ENCODE assay signal across 1 cellular context in genomic region chr9:137296214-137297059, GRCh38.
TF ChIP-seq lines count a peak whose summit lies in the region.

No MANE protein-coding gene starts in this region.

TF ChIP-seq in K562, 482 proteins besides CTCF, POLR2A, EP300 and RAD21 (continues in another document):
- TF ChIP-seq, protein P1, sequence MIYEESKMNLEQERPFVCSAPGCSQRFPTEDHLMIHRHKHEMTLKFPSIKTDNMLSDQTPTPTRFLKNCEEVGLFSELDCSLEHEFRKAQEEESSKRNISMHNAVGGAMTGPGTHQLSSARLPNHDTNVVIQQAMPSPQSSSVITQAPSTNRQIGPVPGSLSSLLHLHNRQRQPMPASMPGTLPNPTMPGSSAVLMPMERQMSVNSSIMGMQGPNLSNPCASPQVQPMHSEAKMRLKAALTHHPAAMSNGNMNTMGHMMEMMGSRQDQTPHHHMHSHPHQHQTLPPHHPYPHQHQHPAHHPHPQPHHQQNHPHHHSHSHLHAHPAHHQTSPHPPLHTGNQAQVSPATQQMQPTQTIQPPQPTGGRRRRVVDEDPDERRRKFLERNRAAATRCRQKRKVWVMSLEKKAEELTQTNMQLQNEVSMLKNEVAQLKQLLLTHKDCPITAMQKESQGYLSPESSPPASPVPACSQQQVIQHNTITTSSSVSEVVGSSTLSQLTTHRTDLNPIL (CRISPR knock-in tag; IDR thresholded peaks at IDR 0.05), result no peak
- TF ChIP-seq HNRNPUL1 (IDR thresholded peaks at IDR 0.05; ENCODE audit: low read length), result no peak
- TF ChIP-seq ZFX (CRISPR knock-in tag; IDR thresholded peaks at IDR 0.05), result peak; percentile 41; the same call in 1 of the 2 replicates
- no peak for TF ChIP-seq ZKSCAN8 (CRISPR knock-in tag; IDR thresholded peaks at IDR 0.05)
- TF ChIP-seq RFX5 (IDR thresholded peaks at IDR 0.05; ENCODE audit: low read depth, low read length), result no peak
- no peak for TF ChIP-seq MCM3 (IDR thresholded peaks at IDR 0.05)
- TF ChIP-seq SLC30A9 (CRISPR knock-in tag; IDR thresholded peaks at IDR 0.05), result no peak
- TF ChIP-seq COPS2 (conservative IDR thresholded peaks at IDR 0.05), result no peak
- no peak for TF ChIP-seq JUN (IDR thresholded peaks at IDR 0.05; ENCODE audit: borderline replicate concordance, low read depth, low read length)
- no peak for TF ChIP-seq JUN (CRISPR knock-in tag; IDR thresholded peaks at IDR 0.05; ENCODE audit: borderline replicate concordance)
- TF ChIP-seq MYC (IDR thresholded peaks at IDR 0.05; ENCODE audit: low read depth, low read length), result no peak
- TF ChIP-seq MYC (CRISPR knock-in tag; IDR thresholded peaks at IDR 0.05; ENCODE audit: borderline replicate concordance, low read depth), result no peak
- peak; percentile 57 for TF ChIP-seq ELF1 (tag; IDR thresholded peaks at IDR 0.05)
- TF ChIP-seq, protein P2, sequence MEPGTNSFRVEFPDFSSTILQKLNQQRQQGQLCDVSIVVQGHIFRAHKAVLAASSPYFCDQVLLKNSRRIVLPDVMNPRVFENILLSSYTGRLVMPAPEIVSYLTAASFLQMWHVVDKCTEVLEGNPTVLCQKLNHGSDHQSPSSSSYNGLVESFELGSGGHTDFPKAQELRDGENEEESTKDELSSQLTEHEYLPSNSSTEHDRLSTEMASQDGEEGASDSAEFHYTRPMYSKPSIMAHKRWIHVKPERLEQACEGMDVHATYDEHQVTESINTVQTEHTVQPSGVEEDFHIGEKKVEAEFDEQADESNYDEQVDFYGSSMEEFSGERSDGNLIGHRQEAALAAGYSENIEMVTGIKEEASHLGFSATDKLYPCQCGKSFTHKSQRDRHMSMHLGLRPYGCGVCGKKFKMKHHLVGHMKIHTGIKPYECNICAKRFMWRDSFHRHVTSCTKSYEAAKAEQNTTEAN (CRISPR knock-in tag; IDR thresholded peaks at IDR 0.05), result no peak
- TF ChIP-seq, protein P3, sequence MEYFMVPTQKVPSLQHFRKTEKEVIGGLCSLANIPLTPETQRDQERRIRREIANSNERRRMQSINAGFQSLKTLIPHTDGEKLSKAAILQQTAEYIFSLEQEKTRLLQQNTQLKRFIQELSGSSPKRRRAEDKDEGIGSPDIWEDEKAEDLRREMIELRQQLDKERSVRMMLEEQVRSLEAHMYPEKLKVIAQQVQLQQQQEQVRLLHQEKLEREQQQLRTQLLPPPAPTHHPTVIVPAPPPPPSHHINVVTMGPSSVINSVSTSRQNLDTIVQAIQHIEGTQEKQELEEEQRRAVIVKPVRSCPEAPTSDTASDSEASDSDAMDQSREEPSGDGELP (CRISPR knock-in tag; IDR thresholded peaks at IDR 0.05; ENCODE audit: borderline replicate concordance), result peak; percentile 13; the same call in 1 of the 2 replicates
- no peak for TF ChIP-seq TBL1XR1 (IDR thresholded peaks at IDR 0.05; ENCODE audit: low read length in 2 of 2)
- TF ChIP-seq CCNT2 (IDR thresholded peaks at IDR 0.05; ENCODE audit: borderline replicate concordance, extremely low read depth, insufficient read length, low read depth, low read length), result peak; percentile 23
- no peak for TF ChIP-seq KLF16 (IDR thresholded peaks at IDR 0.05)
- TF ChIP-seq POU5F1 (IDR thresholded peaks at IDR 0.05; ENCODE audit: borderline replicate concordance, low read depth, low read length, partially characterized antibody), result no peak
- no peak for TF ChIP-seq ZNF740 (CRISPR knock-in tag; IDR thresholded peaks at IDR 0.05)
- no peak for TF ChIP-seq ZNF740 (tag; IDR thresholded peaks at IDR 0.05)
- TF ChIP-seq POLR2AphosphoS5 (IDR thresholded peaks at IDR 0.05; ENCODE audit: control insufficient read depth, insufficient read depth, low read depth, low read length), result no peak
- TF ChIP-seq ZNF354B (CRISPR knock-in tag; IDR thresholded peaks at IDR 0.05), result no peak
- no peak for TF ChIP-seq NELFE (IDR thresholded peaks at IDR 0.05; ENCODE audit: insufficient read depth, insufficient read length)
- no peak for TF ChIP-seq YY1 (IDR thresholded peaks at IDR 0.05; ENCODE audit: borderline replicate concordance in 1 of 3, control insufficient read depth in 1 of 3, extremely low read depth in 1 of 3, insufficient read depth in 3 of 3, insufficient read length in 1 of 3, insufficient replicate concordance in 2 of 3, low read depth in 1 of 3, low read length in 2 of 3)
- no peak for TF ChIP-seq RBM25 (IDR thresholded peaks at IDR 0.05; ENCODE audit: low read depth, low read length, severe bottlenecking)
- TF ChIP-seq, protein P4, sequence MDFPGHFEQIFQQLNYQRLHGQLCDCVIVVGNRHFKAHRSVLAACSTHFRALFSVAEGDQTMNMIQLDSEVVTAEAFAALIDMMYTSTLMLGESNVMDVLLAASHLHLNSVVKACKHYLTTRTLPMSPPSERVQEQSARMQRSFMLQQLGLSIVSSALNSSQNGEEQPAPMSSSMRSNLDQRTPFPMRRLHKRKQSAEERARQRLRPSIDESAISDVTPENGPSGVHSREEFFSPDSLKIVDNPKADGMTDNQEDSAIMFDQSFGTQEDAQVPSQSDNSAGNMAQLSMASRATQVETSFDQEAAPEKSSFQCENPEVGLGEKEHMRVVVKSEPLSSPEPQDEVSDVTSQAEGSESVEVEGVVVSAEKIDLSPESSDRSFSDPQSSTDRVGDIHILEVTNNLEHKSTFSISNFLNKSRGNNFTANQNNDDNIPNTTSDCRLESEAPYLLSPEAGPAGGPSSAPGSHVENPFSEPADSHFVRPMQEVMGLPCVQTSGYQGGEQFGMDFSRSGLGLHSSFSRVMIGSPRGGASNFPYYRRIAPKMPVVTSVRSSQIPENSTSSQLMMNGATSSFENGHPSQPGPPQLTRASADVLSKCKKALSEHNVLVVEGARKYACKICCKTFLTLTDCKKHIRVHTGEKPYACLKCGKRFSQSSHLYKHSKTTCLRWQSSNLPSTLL (IDR thresholded peaks at IDR 0.05), result no peak
- no peak for TF ChIP-seq BRD4 (IDR thresholded peaks at IDR 0.05)
- TF ChIP-seq SRSF1 (IDR thresholded peaks at IDR 0.05; ENCODE audit: low read depth, low read length), result no peak
- TF ChIP-seq ILF3 (IDR thresholded peaks at IDR 0.05; ENCODE audit: borderline replicate concordance), result no peak
- peak; percentile 64 for TF ChIP-seq NFIC (IDR thresholded peaks at IDR 0.05)
- TF ChIP-seq TRIM25 (IDR thresholded peaks at IDR 0.05; ENCODE audit: borderline replicate concordance), result no peak
- TF ChIP-seq KLF10 (CRISPR knock-in tag; IDR thresholded peaks at IDR 0.05), result no peak
- no peak for TF ChIP-seq LARP7 (IDR thresholded peaks at IDR 0.05)
- TF ChIP-seq POLR3A (IDR thresholded peaks at IDR 0.05; ENCODE audit: borderline replicate concordance, extremely low read depth, insufficient read depth, insufficient read length), result no peak
- TF ChIP-seq KHSRP (IDR thresholded peaks at IDR 0.05), result no peak
- TF ChIP-seq, protein P5, sequence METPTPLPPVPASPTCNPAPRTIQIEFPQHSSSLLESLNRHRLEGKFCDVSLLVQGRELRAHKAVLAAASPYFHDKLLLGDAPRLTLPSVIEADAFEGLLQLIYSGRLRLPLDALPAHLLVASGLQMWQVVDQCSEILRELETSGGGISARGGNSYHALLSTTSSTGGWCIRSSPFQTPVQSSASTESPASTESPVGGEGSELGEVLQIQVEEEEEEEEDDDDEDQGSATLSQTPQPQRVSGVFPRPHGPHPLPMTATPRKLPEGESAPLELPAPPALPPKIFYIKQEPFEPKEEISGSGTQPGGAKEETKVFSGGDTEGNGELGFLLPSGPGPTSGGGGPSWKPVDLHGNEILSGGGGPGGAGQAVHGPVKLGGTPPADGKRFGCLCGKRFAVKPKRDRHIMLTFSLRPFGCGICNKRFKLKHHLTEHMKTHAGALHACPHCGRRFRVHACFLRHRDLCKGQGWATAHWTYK (CRISPR knock-in tag; IDR thresholded peaks at IDR 0.05), result no peak
- TF ChIP-seq ZNF143 (CRISPR knock-in tag; IDR thresholded peaks at IDR 0.05), result no peak
- TF ChIP-seq, protein P6, sequence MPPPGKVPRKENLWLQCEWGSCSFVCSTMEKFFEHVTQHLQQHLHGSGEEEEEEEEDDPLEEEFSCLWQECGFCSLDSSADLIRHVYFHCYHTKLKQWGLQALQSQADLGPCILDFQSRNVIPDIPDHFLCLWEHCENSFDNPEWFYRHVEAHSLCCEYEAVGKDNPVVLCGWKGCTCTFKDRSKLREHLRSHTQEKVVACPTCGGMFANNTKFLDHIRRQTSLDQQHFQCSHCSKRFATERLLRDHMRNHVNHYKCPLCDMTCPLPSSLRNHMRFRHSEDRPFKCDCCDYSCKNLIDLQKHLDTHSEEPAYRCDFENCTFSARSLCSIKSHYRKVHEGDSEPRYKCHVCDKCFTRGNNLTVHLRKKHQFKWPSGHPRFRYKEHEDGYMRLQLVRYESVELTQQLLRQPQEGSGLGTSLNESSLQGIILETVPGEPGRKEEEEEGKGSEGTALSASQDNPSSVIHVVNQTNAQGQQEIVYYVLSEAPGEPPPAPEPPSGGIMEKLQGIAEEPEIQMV (tag; conservative IDR thresholded peaks at IDR 0.05; ENCODE audit: low read depth), result no peak
- TF ChIP-seq, protein P7, sequence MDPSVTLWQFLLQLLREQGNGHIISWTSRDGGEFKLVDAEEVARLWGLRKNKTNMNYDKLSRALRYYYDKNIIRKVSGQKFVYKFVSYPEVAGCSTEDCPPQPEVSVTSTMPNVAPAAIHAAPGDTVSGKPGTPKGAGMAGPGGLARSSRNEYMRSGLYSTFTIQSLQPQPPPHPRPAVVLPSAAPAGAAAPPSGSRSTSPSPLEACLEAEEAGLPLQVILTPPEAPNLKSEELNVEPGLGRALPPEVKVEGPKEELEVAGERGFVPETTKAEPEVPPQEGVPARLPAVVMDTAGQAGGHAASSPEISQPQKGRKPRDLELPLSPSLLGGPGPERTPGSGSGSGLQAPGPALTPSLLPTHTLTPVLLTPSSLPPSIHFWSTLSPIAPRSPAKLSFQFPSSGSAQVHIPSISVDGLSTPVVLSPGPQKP (CRISPR knock-in tag; IDR thresholded peaks at IDR 0.05), result no peak
- no peak for TF ChIP-seq ESRRA (IDR thresholded peaks at IDR 0.05; ENCODE audit: borderline replicate concordance, low read depth)
- TF ChIP-seq, protein P8, sequence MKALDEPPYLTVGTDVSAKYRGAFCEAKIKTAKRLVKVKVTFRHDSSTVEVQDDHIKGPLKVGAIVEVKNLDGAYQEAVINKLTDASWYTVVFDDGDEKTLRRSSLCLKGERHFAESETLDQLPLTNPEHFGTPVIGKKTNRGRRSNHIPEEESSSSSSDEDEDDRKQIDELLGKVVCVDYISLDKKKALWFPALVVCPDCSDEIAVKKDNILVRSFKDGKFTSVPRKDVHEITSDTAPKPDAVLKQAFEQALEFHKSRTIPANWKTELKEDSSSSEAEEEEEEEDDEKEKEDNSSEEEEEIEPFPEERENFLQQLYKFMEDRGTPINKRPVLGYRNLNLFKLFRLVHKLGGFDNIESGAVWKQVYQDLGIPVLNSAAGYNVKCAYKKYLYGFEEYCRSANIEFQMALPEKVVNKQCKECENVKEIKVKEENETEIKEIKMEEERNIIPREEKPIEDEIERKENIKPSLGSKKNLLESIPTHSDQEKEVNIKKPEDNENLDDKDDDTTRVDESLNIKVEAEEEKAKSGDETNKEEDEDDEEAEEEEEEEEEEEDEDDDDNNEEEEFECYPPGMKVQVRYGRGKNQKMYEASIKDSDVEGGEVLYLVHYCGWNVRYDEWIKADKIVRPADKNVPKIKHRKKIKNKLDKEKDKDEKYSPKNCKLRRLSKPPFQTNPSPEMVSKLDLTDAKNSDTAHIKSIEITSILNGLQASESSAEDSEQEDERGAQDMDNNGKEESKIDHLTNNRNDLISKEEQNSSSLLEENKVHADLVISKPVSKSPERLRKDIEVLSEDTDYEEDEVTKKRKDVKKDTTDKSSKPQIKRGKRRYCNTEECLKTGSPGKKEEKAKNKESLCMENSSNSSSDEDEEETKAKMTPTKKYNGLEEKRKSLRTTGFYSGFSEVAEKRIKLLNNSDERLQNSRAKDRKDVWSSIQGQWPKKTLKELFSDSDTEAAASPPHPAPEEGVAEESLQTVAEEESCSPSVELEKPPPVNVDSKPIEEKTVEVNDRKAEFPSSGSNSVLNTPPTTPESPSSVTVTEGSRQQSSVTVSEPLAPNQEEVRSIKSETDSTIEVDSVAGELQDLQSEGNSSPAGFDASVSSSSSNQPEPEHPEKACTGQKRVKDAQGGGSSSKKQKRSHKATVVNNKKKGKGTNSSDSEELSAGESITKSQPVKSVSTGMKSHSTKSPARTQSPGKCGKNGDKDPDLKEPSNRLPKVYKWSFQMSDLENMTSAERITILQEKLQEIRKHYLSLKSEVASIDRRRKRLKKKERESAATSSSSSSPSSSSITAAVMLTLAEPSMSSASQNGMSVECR (CRISPR knock-in tag; IDR thresholded peaks at IDR 0.05), result 0 out of 2 replicates have a peak, but pooled peaks have one; percentile 6
- TF ChIP-seq SIN3A (IDR thresholded peaks at IDR 0.05; ENCODE audit: borderline replicate concordance in 2 of 2, control insufficient read depth in 1 of 2, low read depth in 2 of 2, low read length in 2 of 2), result no peak
- peak; percentile 33 for TF ChIP-seq ZFP36 (IDR thresholded peaks at IDR 0.05; ENCODE audit: low read depth, low read length, partially characterized antibody)
- TF ChIP-seq CHD2 (IDR thresholded peaks at IDR 0.05; ENCODE audit: low read depth, low read length), result no peak
- no peak for TF ChIP-seq JUND (IDR thresholded peaks at IDR 0.05; ENCODE audit: borderline replicate concordance, low read depth, low read length)
- no peak for TF ChIP-seq JUND (tag; IDR thresholded peaks at IDR 0.05; ENCODE audit: borderline replicate concordance, low read depth, low read length)
- TF ChIP-seq SMARCA5 (IDR thresholded peaks at IDR 0.05), result 0 out of 2 replicates have a peak, but pooled peaks have one; percentile 48
- TF ChIP-seq RBM14 (IDR thresholded peaks at IDR 0.05; ENCODE audit: borderline replicate concordance, insufficient read depth, low read depth, low read length), result no peak
- no peak for TF ChIP-seq ZNF140 (CRISPR knock-in tag; IDR thresholded peaks at IDR 0.05)
- peak; percentile 75 for TF ChIP-seq EGR1 (conservative IDR thresholded peaks at IDR 0.05)
- TF ChIP-seq HNRNPL (IDR thresholded peaks at IDR 0.05; ENCODE audit: low read depth, low read length), result no peak
- no peak for TF ChIP-seq KDM1A (IDR thresholded peaks at IDR 0.05)
- TF ChIP-seq SRSF9 (IDR thresholded peaks at IDR 0.05; ENCODE audit: borderline replicate concordance, low read depth, low read length), result no peak
